In the genomic region with DNA sequence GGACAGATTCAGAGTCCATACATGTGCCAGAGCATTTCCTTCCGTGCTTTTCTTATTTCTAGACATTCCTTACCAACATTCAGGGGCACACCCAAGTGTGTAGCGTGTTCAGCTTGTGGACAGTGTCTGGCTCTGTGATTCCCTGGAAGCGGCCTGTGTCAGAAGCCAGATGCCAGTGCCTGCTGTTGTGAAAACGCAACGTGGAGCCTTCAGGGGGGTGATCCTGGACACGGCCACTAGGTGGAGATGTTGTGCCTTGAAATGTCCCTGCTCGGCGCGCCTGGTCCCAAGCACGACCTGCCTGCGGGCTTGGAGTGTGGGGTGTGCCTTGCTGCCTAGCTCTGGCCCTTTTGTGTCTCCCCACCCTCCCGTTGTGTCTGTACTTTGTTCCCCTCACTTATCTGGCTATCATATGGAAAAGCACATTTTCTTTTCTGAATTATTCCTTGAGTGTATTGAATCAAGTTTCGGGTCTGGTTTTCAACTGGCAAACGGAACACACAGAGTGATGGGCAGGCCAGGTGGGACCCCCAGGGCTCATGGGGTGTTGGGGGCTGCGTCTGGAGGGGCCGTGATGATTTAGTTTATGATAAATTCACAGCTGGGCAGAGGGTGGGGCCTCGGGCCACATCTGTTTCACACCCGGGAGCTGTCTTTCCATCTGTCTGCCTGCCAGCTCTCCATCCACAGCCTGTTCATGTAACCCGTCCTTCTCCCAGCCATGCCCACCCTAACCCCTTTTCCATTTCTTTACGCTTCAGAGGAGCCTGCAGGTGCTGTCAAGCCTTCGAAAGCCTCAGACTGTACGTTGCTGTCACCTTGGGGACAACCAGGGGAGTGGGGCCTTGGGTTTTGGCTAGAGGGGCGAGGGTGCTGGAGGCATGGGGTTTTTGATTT, we compare ENCODE assay signal across 8 cellular contexts.
A peak's percentile ranks its signal among the peaks of the same experiment; 100 is the strongest.
DNase-seq lines count a peak whose midpoint lies in the region; TF ChIP-seq lines count a peak whose summit lies in the region.

No MANE protein-coding gene starts in this region.

- no peak for TF ChIP-seq POLR2A in lower leg skin (IDR thresholded peaks at IDR 0.05)

- 39 to 56% methylated on average over 23 of the region's 23 CpGs for WGBS in lower leg skin, 2 donors

- no peak overlapping the region for H3K27ac ChIP-seq in colonic mucosa

- H3K27me3 ChIP-seq in colonic mucosa = no peaks in the 10 kb centered on the region

- peaks cover 4% of the 10 kb centered on the region for H3K4me1 ChIP-seq in colonic mucosa

- DNase-seq in A172 (ENCODE audit: low spot score) = peak; percentile 61
- peak; percentile 87 for DNase-seq in GM13976 (ENCODE audit: low spot score)
- DNase-seq in NCI-H2171 treated with DMSO at 0.1 percent for 48 hours (lab: John Stamatoyannopoulos, UW) = peak; percentile 91
- DNase-seq in activated CD4-positive, alpha-beta T cell treated with anti-CD3 and anti-CD28 coated beads for 48 hours = peak; percentile 80
- DNase-seq in colonic mucosa = peak; percentile 78
- DNase-seq in lower leg skin (ENCODE audit: low spot score in 2 of 2) = peak; percentile 70 to 95
- DNase-seq in stimulated activated CD8-positive, alpha-beta memory T cell treated with anti-CD3 and anti-CD28 coated beads, Interleukin-12 subunit alpha, Interleukin-12 subunit beta, amount 100 ng/mL, for 24 hours (ENCODE audit: extremely low read depth) = peak; percentile 16
- DNase-seq in OCI-M2 (lab: John Stamatoyannopoulos, UW; ENCODE audit: unreplicated experiment) = no peak

- in situ Hi-C loops in GM13976 (cut with MboI; ENCODE audit: low sequenced_read_pairs, unreplicated experiment) = loop anchor here (25.0 kb wide), 1 partner anchor 588 kb away; the partner anchor contains the start of gene CYP26B1

- H3K9ac ChIP-seq in colonic mucosa (ENCODE audit: low read depth in 2 of 2, low read length in 2 of 2) = no peak overlapping the region

- no peaks in the 10 kb centered on the region for H3K9me3 ChIP-seq in colonic mucosa

- TF ChIP-seq CTCF in GM13976 (IDR thresholded peaks at IDR 0.05; ENCODE audit: borderline replicate concordance, control extremely low read depth, extremely low read depth, insufficient read depth, missing control alignments) (peak; percentile 81), colonic mucosa (IDR thresholded peaks at IDR 0.05) (peak; percentile 77), lower leg skin (IDR thresholded peaks at IDR 0.05) (peak in 1 of 3 donors; percentile 84)

- no peaks in the 10 kb centered on the region for H3K36me3 ChIP-seq in colonic mucosa

- intact Hi-C loops in colonic mucosa (cut with DNase I) = loop anchor here (2.0 to 10.0 kb wide), 5 partner anchors 252 to 776 kb away; no protein-coding TSS in a partner anchor
- intact Hi-C loops in lower leg skin (cut with DNase I; ENCODE audit: low total_unique reads) = loop anchor here (5.0 kb wide), 1 partner anchor 603 kb away; no protein-coding TSS in a partner anchor

- no peak overlapping the region for H3K4me3 ChIP-seq in colonic mucosa
- H3K4me3 ChIP-seq in lower leg skin (ENCODE audit: low read depth, poor library complexity, severe bottlenecking) = no peak overlapping the region
